Comparison of ENCODE assay signal across 11 cellular contexts in genomic region chr14:54503476-54503875, GRCh38. TPM values are rescaled to one million over a fixed set of nuclear protein-coding genes. Genes with fewer than 3 reads are reported as not detected.
A peak's percentile ranks its signal among the peaks of the same experiment; 100 is the strongest.
DNase-seq lines count a peak whose midpoint lies in the region; ATAC-seq, FAIRE-seq and TF ChIP-seq lines count a peak whose summit lies in the region.
"Had no signal": no experiment of that assay in that cellular context is flagged by ENCODE, and none has a peak within 500 bp of the region (broad histone marks: within the 10 kb centered on the region; RNA-seq: fewer than 3 reads in every experiment).

No MANE protein-coding gene starts in this region.

- no peaks in the 10 kb centered on the region for H3K9me3 ChIP-seq in K562 (replicated peaks; ENCODE audit: control insufficient read depth, insufficient read depth, low read depth, low read length)
- H3K9me3 ChIP-seq in CD8-positive, alpha-beta T cell (ENCODE audit: low read length): no peaks in the 10 kb centered on the region
- H3K9me3 ChIP-seq: vagina had no signal

- no peak for TF ChIP-seq POLR2A in K562 (conservative IDR thresholded peaks at IDR 0.05)

- no peaks in the 10 kb centered on the region for H3K9me3 Mint-ChIP-seq in CD8-positive, alpha-beta T cell
- H3K9me3 Mint-ChIP-seq: activated CD4-positive, alpha-beta T cell treated with anti-CD3 and anti-CD28 coated beads, Interleukin-2, amount 10 ng/mL, durations not matched to agents 7 days and 5 days had no signal

- ATAC-seq in K562 (peak; percentile 80), HG03097 (IDR thresholded peaks at IDR 0.05; ENCODE audit: low FRiP score, unreplicated experiment) (no peak), HG03460 (IDR thresholded peaks at IDR 0.05; ENCODE audit: unreplicated experiment) (no peak)
- no peak for ATAC-seq in CD8-positive, alpha-beta T cell

- POLR2A ChIA-PET in K562 (lab: Yijun Ruan, JAX): no interaction called here
- POLR2A ChIA-PET in CD8-positive, alpha-beta T cell (lab: Charles Lee): no interaction called here

- no peak overlapping the region for H3K27ac ChIP-seq in K562 (ENCODE audit: extremely low read depth, low read depth, low read length)
- H3K27ac ChIP-seq in CD8-positive, alpha-beta T cell (ENCODE audit: low read depth, low read length): no peak overlapping the region
- H3K27ac ChIP-seq: epithelial cell of prostate, vagina had no signal

- no peaks in the 10 kb centered on the region for H3K79me2 ChIP-seq in K562 (ENCODE audit: control insufficient read depth, insufficient read depth, low read length)

- no peak overlapping the region for H3K4me3 ChIP-seq in K562
- no peak overlapping the region for H3K4me3 ChIP-seq in CD8-positive, alpha-beta T cell (ENCODE audit: low read depth, low read length)
- H3K4me3 ChIP-seq: vagina had no signal

- H3K4me2 ChIP-seq in K562 (ENCODE audit: insufficient read depth, low read length): no peak overlapping the region

- TF ChIP-seq CTCF in K562 (IDR thresholded peaks at IDR 0.05 in 2 of 3, conservative IDR thresholded peaks at IDR 0.05 in 1 of 3; ENCODE audit: insufficient read depth in 2 of 3, low read depth in 1 of 3, low read length in 3 of 3): peak in 2 of 3 experiments; percentile 34 to 55; a peak in 2 of 6 replicates
- TF ChIP-seq CTCF in CD8-positive, alpha-beta T cell (IDR thresholded peaks at IDR 0.05): no peak

- H3K27me3 ChIP-seq in K562 (ENCODE audit: control insufficient read depth in 2 of 2, insufficient read depth in 2 of 2, low read length in 2 of 2): no peaks in the 10 kb centered on the region
- no peaks in the 10 kb centered on the region for H3K27me3 ChIP-seq in CD8-positive, alpha-beta T cell (ENCODE audit: insufficient read depth, low read length)
- H3K27me3 ChIP-seq: vagina had no signal

- H3K4me1 Mint-ChIP-seq in CD8-positive, alpha-beta T cell (ENCODE audit: low read depth): no peaks in the 10 kb centered on the region
- H3K4me1 Mint-ChIP-seq: activated CD4-positive, alpha-beta T cell treated with anti-CD3 and anti-CD28 coated beads, Interleukin-2, amount 10 ng/mL, durations not matched to agents 7 days and 5 days had no signal

- H2AFZ ChIP-seq in K562 (ENCODE audit: low read depth, low read length): peak overlapping the region; percentile 79

- no peak for TF ChIP-seq EP300 in Ishikawa (IDR thresholded peaks at IDR 0.05; ENCODE audit: borderline replicate concordance)
- no peak for TF ChIP-seq EP300 in K562 (IDR thresholded peaks at IDR 0.05; ENCODE audit: low read length)

- peaks cover 22% of the 10 kb centered on the region for H3K27me3 Mint-ChIP-seq in CD8-positive, alpha-beta T cell (ENCODE audit: low read depth)

- H3K4me3 Mint-ChIP-seq in CD8-positive, alpha-beta T cell: no peak overlapping the region
- H3K4me3 Mint-ChIP-seq: activated CD4-positive, alpha-beta T cell treated with anti-CD3 and anti-CD28 coated beads, Interleukin-2, amount 10 ng/mL, durations not matched to agents 7 days and 5 days had no signal

- H4K20me1 ChIP-seq in K562 (replicated peaks; ENCODE audit: control insufficient read depth, insufficient read depth, low read length): no peaks in the 10 kb centered on the region

- H3K27ac Mint-ChIP-seq in CD8-positive, alpha-beta T cell: no peak overlapping the region
- H3K27ac Mint-ChIP-seq: activated CD4-positive, alpha-beta T cell treated with anti-CD3 and anti-CD28 coated beads, Interleukin-2, amount 10 ng/mL, durations not matched to agents 7 days and 5 days had no signal

- no peaks in the 10 kb centered on the region for H3K36me3 Mint-ChIP-seq in CD8-positive, alpha-beta T cell

- intact Hi-C loops in K562 (cut with micrococcal nuclease): no loop called here
- intact Hi-C loops in CD8-positive, alpha-beta T cell (cut with DNase I, micrococcal nuclease): no loop called here

- H3K9me1 ChIP-seq in K562 (ENCODE audit: control insufficient read depth, insufficient read depth, low read length): no peaks in the 10 kb centered on the region

- CTCF ChIA-PET in K562 (lab: Yijun Ruan, JAX; ENCODE audit: low intra/inter-chr PET ratio): no interaction called here
- CTCF ChIA-PET in CD8-positive, alpha-beta T cell (lab: Charles Lee): interaction anchor here (0.7 kb wide), 1 partner anchor 976 kb away, joined by 3 read pairs; no protein-coding TSS in a partner anchor

- H3K4me1 ChIP-seq in K562 (replicated peaks in 1 of 2; ENCODE audit: control insufficient read depth in 2 of 2, insufficient read depth in 2 of 2, low read length in 2 of 2): peaks cover 0 to 12% of the 10 kb centered on the region in 2 experiments; a peak in 3 of 5 replicates
- H3K4me1 ChIP-seq in CD8-positive, alpha-beta T cell (ENCODE audit: insufficient read depth, low read length): no peaks in the 10 kb centered on the region
- H3K4me1 ChIP-seq: vagina had no signal

- H3K9ac ChIP-seq in K562 (ENCODE audit: insufficient read depth in 1 of 2, low read depth in 2 of 2, low read length in 2 of 2): no peak overlapping the region

- H3K36me3 ChIP-seq in K562 (ENCODE audit: control insufficient read depth, insufficient read depth, low read length): no peaks in the 10 kb centered on the region
- H3K36me3 ChIP-seq in CD8-positive, alpha-beta T cell (ENCODE audit: insufficient read depth, low read length): no peaks in the 10 kb centered on the region
- H3K36me3 ChIP-seq: vagina had no signal

- no TSS peak for BruUV-seq in K562 (replicated peaks; lab: Mats Ljungman, UMichigan)

- peak; percentile 10 for DNase-seq in DMS114 treated with DMSO at 0.1 percent for 48 hours (lab: John Stamatoyannopoulos, UW; ENCODE audit: unreplicated experiment)
- DNase-seq in K562 (ENCODE audit: extremely low read depth in 1 of 4, low spot score in 3 of 4): peak in 1 of 4 experiments; percentile 40
- peak; percentile 49 for DNase-seq in medulla oblongata (ENCODE audit: extremely low spot score)
- no peak for DNase-seq in CD8-positive, alpha-beta T cell
- no peak for DNase-seq in globus pallidus (ENCODE audit: low spot score)
- DNase-seq: activated CD4-positive, alpha-beta T cell treated with anti-CD3 and anti-CD28 coated beads, Interleukin-2, amount 10 ng/mL, durations not matched to agents 7 days and 5 days had no signal

- in situ Hi-C loops in K562 (cut with MboI): no loop called here

- TF ChIP-seq RAD21 in Ishikawa (IDR thresholded peaks at IDR 0.05; ENCODE audit: low read depth) (peak; percentile 44), K562 (CRISPR knock-in tag; conservative IDR thresholded peaks at IDR 0.05 in 1 of 2, IDR thresholded peaks at IDR 0.05 in 1 of 2) (peak in 1 of 2 experiments; percentile 39; a peak in 2 of 4 replicates)

- WGBS in K562 (ENCODE audit: insufficient coverage, low coverage, missing lambda C conversion rate): 37% methylated on average over 3 of the region's 3 CpGs

- peak; percentile 75 for FAIRE-seq in K562 (lab: Jason Lieb, UNC)

TF ChIP-seq in Ishikawa, 13 proteins besides CTCF, POLR2A, EP300 and RAD21:
- TF ChIP-seq TAF1 (IDR thresholded peaks at IDR 0.05; ENCODE audit: low read depth) (no peak), TEAD4 (IDR thresholded peaks at IDR 0.05) (peak; percentile 27; the same call in 1 of the 2 replicates)
TF ChIP-seq in Ishikawa: peak in this region for 1.

RNA-seq across cellular contexts. Expression of gene CGRRF1, which starts 6.2 kb away (rescaled TPM):
- total RNA-seq in K562 (2011; cell fraction: chromatin; rRNA removed; ENCODE audit: low replicate concordance): 3.1 and 7.7 TPM in 2 replicates
- 2.0 and 3.3 TPM in 2 replicates for total RNA-seq in K562 (2011; cell fraction: nucleolus; rRNA removed)
- total RNA-seq in K562 (2011; cell fraction: nucleoplasm; rRNA removed): 4.2 and 7.3 TPM in 2 replicates
- total RNA-seq in K562 (2014; rRNA removed): 1.9 and 3.0 TPM in 2 replicates
- 4.7 and 4.8 TPM in 2 replicates for total RNA-seq in K562 (2014; rRNA removed; fragmentation: Illumina TruSeq; extraction: Trizol)
- 3.3 and 3.7 TPM in 2 replicates for total RNA-seq in K562 (2015; rRNA removed; fragmentation: Illumina TruSeq; extraction: Trizol)
- 4.6 and 7.6 TPM in 2 replicates for total RNA-seq in K562 (2021)
- polyA plus RNA-seq in K562 (2011; rRNA removed): 4.3 and 7.1 TPM in 2 replicates
- 0.64 and 1.1 TPM in 2 replicates for polyA plus RNA-seq in K562 (2011; cell fraction: cytosol; rRNA removed)
- polyA plus RNA-seq in K562 (2011; cell fraction: nucleus; rRNA removed): 1.6 and 2.0 TPM in 2 replicates
- 6.2 and 6.8 TPM in 2 replicates for polyA plus RNA-seq in K562 (2012)
- polyA plus RNA-seq in K562 (2014; fragmentation: Illumina TruSeq; extraction: Trizol): 2.4 and 3.5 TPM in 2 replicates
- polyA plus RNA-seq in K562 (2014; fragmentation: Nextera tagmentation; extraction: Ambion mirVana): 10 to 100 TPM; 13.5 to 15.8 TPM
- 2.3 and 2.8 TPM in 2 replicates for polyA plus RNA-seq in K562 (2014; rRNA removed)
- polyA minus RNA-seq in K562 (2011; rRNA and poly(A)+ RNA removed): 2.2 and 5.4 TPM in 2 replicates
- 1.2 TPM in 1 of 2 replicates, not detected in the other for polyA minus RNA-seq in K562 (2011; cell fraction: cytosol; rRNA and poly(A)+ RNA removed)
- polyA minus RNA-seq in K562 (2011; cell fraction: nucleus; rRNA and poly(A)+ RNA removed): 1.3 and 1.6 TPM in 2 replicates
- total RNA-seq in CD8-positive, alpha-beta T cell: 10 to 100 TPM; 59.6 to 59.9 TPM

RNA-seq across cellular contexts. Expression of gene GMFB, which starts 14.7 kb away (rescaled TPM):
- 4.6 and 11.4 TPM in 2 replicates for total RNA-seq in K562 (2011; cell fraction: chromatin; rRNA removed; ENCODE audit: low replicate concordance)
- total RNA-seq in K562 (2011; cell fraction: nucleolus; rRNA removed): 5.7 TPM in 2 replicates
- total RNA-seq in K562 (2011; cell fraction: nucleoplasm; rRNA removed): 10.6 and 17.6 TPM in 2 replicates
- 13.1 and 15.1 TPM in 2 replicates for total RNA-seq in K562 (2014; rRNA removed)
- total RNA-seq in K562 (2014; rRNA removed; fragmentation: Illumina TruSeq; extraction: Trizol): 31.6 and 34.7 TPM in 2 replicates
- 27.7 and 31.7 TPM in 2 replicates for total RNA-seq in K562 (2015; rRNA removed; fragmentation: Illumina TruSeq; extraction: Trizol)
- total RNA-seq in K562 (2021): 22.1 and 22.7 TPM in 2 replicates
- 9.9 and 15.1 TPM in 2 replicates for polyA plus RNA-seq in K562 (2011; rRNA removed)
- 1.0 and 4.3 TPM in 2 replicates for polyA plus RNA-seq in K562 (2011; cell fraction: cytosol; rRNA removed)
- polyA plus RNA-seq in K562 (2011; cell fraction: nucleus; rRNA removed): 4.2 and 8.2 TPM in 2 replicates
- 14.3 and 14.9 TPM in 2 replicates for polyA plus RNA-seq in K562 (2012)
- 20.4 and 21.2 TPM in 2 replicates for polyA plus RNA-seq in K562 (2014; fragmentation: Illumina TruSeq; extraction: Trizol)
- polyA plus RNA-seq in K562 (2014; fragmentation: Nextera tagmentation; extraction: Ambion mirVana): 10 to 100 TPM; 20.1 to 20.5 TPM
- polyA plus RNA-seq in K562 (2014; rRNA removed): 13.2 and 14.0 TPM in 2 replicates
- 13.9 and 16.4 TPM in 2 replicates for polyA minus RNA-seq in K562 (2011; rRNA and poly(A)+ RNA removed)
- polyA minus RNA-seq in K562 (2011; cell fraction: cytosol; rRNA and poly(A)+ RNA removed): 2.9 and 4.7 TPM in 2 replicates
- 8.8 and 13.8 TPM in 2 replicates for polyA minus RNA-seq in K562 (2011; cell fraction: nucleus; rRNA and poly(A)+ RNA removed)
- 10 to 100 TPM; 33.7 to 34.0 TPM for total RNA-seq in CD8-positive, alpha-beta T cell

Comparison
In these comparisons a context has a peak if more than half of its experiments do, and no peak if none do; other contexts are left out.
1. DNase-seq: peak in DMS114 treated with DMSO at 0.1 percent for 48 hours (single experiment) and medulla oblongata (single experiment); none in CD8-positive, alpha-beta T cell (0 of 7) and globus pallidus (single experiment).
2. RNA of gene CGRRF1, which starts 6.2 kb away (total RNA-seq): 59.6 to 59.9 TPM in CD8-positive, alpha-beta T cell; 1.9 to 7.7 TPM in K562; every median in the first group is over 4 times any median in the second.